In the genomic region with DNA sequence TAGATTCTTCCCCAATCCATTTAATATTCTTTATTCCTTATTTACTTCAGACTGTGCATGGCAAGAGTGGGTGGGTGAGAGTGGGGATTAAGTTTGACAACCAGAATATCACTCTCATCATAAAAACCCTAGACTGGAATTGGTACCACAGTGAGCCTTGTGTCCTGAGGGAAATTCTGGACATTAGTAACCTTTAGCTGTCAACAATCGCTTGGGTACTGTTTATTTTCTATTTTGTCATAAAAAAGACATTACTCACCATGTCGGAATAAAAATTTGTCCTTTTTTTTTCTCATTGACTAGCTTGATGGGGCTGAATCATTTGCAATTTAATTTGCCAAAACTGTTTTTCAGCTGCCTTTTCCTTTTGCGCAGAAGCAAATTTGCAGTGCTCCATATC, we compare ENCODE assay signal across 21 cellular contexts.
"Had no signal": no experiment of that assay in that cellular context is flagged by ENCODE, and none has a peak within 500 bp of the region (broad histone marks: within the 10 kb centered on the region; RNA-seq: fewer than 3 reads in every experiment).

No MANE protein-coding gene starts in this region.

- H3K9me3 ChIP-seq: colonic mucosa, lower lobe of right lung, right atrium auricular region, tibial nerve had no signal

- H3K27ac ChIP-seq: brain microvascular endothelial cell, colonic mucosa, foreskin keratinocyte, lower lobe of right lung, right atrium auricular region, skin epidermis, tibial nerve had no signal

- H3K4me3 ChIP-seq: colonic mucosa, lower lobe of right lung, right atrium auricular region, skin epidermis, tibial nerve had no signal

- H3K27me3 ChIP-seq: brain microvascular endothelial cell, colonic mucosa, foreskin keratinocyte, right atrium auricular region, tibial nerve had no signal

- DNase-seq: activated CD4-positive, alpha-beta T cell treated with anti-CD3 and anti-CD28 coated beads, Interleukin-2, amount 50 U/mL, for 1 hour; activated CD4-positive, CD25-positive, alpha-beta regulatory T cell treated with anti-CD3 and anti-CD28 coated beads, Interleukin-2, amount 50 U/mL, for 72 hours; activated CD8-positive, alpha-beta memory T cell treated with anti-CD3 and anti-CD28 coated beads, Interleukin-2, amount 50 U/mL, for 4 hours; activated effector memory CD4-positive, alpha-beta T cell treated with Interleukin-2 at 50 U/mL for 16 hours; activated naive CD4-positive, alpha-beta T cell treated with anti-CD3 and anti-CD28 coated beads, Interleukin-2, amount 10 ng/mL, durations not matched to agents 7 days and 5 days; activated naive CD8-positive, alpha-beta T cell treated with anti-CD3 and anti-CD28 coated beads, Interleukin-2, amount 50 U/mL, for 24 hours; activated T-cell treated with anti-CD3 and anti-CD28 coated beads, Interleukin-2, amount 50 U/mL, for 48 hours; aorta; brain microvascular endothelial cell; colonic mucosa; foreskin keratinocyte; glutamatergic neuron; hippocampal formation; lower lobe of right lung; nephron progenitor cell; occipital lobe; stimulated activated CD4-positive, alpha-beta T cell treated with anti-CD3 and anti-CD28 coated beads, Interleukin-15, amount 100 ng/mL, for 24 hours; stimulated activated CD4-positive, alpha-beta T cell treated with anti-CD3 and anti-CD28 coated beads, Interleukin-2, amount 100 ng/mL, for 48 hours had no signal

- H3K4me1 ChIP-seq: colonic mucosa, foreskin keratinocyte, lower lobe of right lung, right atrium auricular region, tibial nerve had no signal

- ATAC-seq: activated naive CD8-positive, alpha-beta T cell treated with anti-CD3 and anti-CD28 coated beads, Interleukin-2, amount 50 U/mL, for 24 hours; foreskin keratinocyte; lower lobe of right lung had no signal

- H3K36me3 ChIP-seq: brain microvascular endothelial cell, colonic mucosa, lower lobe of right lung, right atrium auricular region, tibial nerve had no signal
